ENCODE assay signal across 14 cellular contexts in genomic region chr15:64782751-64783150, GRCh38. TPM values are rescaled to one million over a fixed set of nuclear protein-coding genes. Genes with fewer than 3 reads are reported as not detected.
"Had no signal": no experiment of that assay in that cellular context is flagged by ENCODE, and none has a peak within 500 bp of the region (broad histone marks: within the 10 kb centered on the region; RNA-seq: fewer than 3 reads in every experiment).

No MANE protein-coding gene starts in this region.

- H3K4me3 Mint-ChIP-seq: activated naive CD8-positive, alpha-beta T cell treated with anti-CD3 and anti-CD28 coated beads for 36 hours; activated T-helper 17 cell treated with anti-CD3 and anti-CD28 coated beads, Interleukin-2, amount 50 U/mL, for 72 hours; nephron progenitor cell; stimulated activated naive B cell treated with anti-CD40 and anti-IgM and Interleukin-4, amounts not matched to agents 10 μg/mL and 1 μg/mL and 100 μg/mL, for 72 hours had no signal

- H3K9me3 Mint-ChIP-seq: activated naive CD8-positive, alpha-beta T cell treated with anti-CD3 and anti-CD28 coated beads for 36 hours; activated T-helper 17 cell treated with anti-CD3 and anti-CD28 coated beads, Interleukin-2, amount 50 U/mL, for 72 hours; nephron progenitor cell; stimulated activated naive B cell treated with anti-CD40 and anti-IgM and Interleukin-4, amounts not matched to agents 10 μg/mL and 1 μg/mL and 100 μg/mL, for 72 hours had no signal

- H3K27ac Mint-ChIP-seq: activated naive CD8-positive, alpha-beta T cell treated with anti-CD3 and anti-CD28 coated beads for 36 hours; activated T-helper 17 cell treated with anti-CD3 and anti-CD28 coated beads, Interleukin-2, amount 50 U/mL, for 72 hours; nephron progenitor cell; stimulated activated naive B cell treated with anti-CD40 and anti-IgM and Interleukin-4, amounts not matched to agents 10 μg/mL and 1 μg/mL and 100 μg/mL, for 72 hours had no signal

- H3K27ac ChIP-seq: lower lobe of right lung, spleen, VCaP had no signal

- H3K36me3 Mint-ChIP-seq: activated naive CD8-positive, alpha-beta T cell treated with anti-CD3 and anti-CD28 coated beads for 36 hours; stimulated activated naive B cell treated with anti-CD40 and anti-IgM and Interleukin-4, amounts not matched to agents 10 μg/mL and 1 μg/mL and 100 μg/mL, for 72 hours had no signal

- ATAC-seq: lower lobe of right lung; stimulated activated naive B cell treated with anti-CD40 and anti-IgM and Interleukin-4, amounts not matched to agents 10 μg/mL and 1 μg/mL and 100 μg/mL, for 72 hours had no signal

- H3K9me3 ChIP-seq: lower lobe of right lung, spleen had no signal

- DNase-seq: activated CD4-positive, alpha-beta T cell treated with anti-CD3 and anti-CD28 coated beads, Interleukin-2, amount 50 U/mL, for 48 hours; activated naive CD4-positive, alpha-beta T cell; activated naive CD8-positive, alpha-beta T cell treated with anti-CD3 and anti-CD28 coated beads for 36 hours; amygdala; lower lobe of right lung; nephron progenitor cell; nucleus accumbens; posterior cingulate gyrus; spleen; stimulated activated CD4-positive, alpha-beta T cell treated with anti-CD3 and anti-CD28 coated beads, Interleukin-4, amount 100 ng/mL, for 4 hours; stimulated activated naive B cell treated with anti-CD40 and anti-IgM and Interleukin-4, amounts not matched to agents 10 μg/mL and 1 μg/mL and 100 μg/mL, for 72 hours; SW 1271 had no signal

- H3K4me1 Mint-ChIP-seq: activated T-helper 17 cell treated with anti-CD3 and anti-CD28 coated beads, Interleukin-2, amount 50 U/mL, for 72 hours had no signal

- H3K27me3 ChIP-seq: spleen had no signal

- H3K4me3 ChIP-seq: lower lobe of right lung, spleen had no signal

- H3K4me1 ChIP-seq: lower lobe of right lung had no signal

- H3K36me3 ChIP-seq: lower lobe of right lung, spleen had no signal

RNA-seq across cellular contexts. Expression of gene RBPMS2, which starts 7.4 kb away (rescaled TPM):
- total RNA-seq: activated naive CD8-positive, alpha-beta T cell treated with anti-CD3 and anti-CD28 coated beads for 36 hours; activated T-helper 17 cell treated with anti-CD3 and anti-CD28 coated beads, Interleukin-2, amount 50 U/mL, for 72 hours had no signal
